Comparison of ENCODE assay signal across 12 cellular contexts in the genomic region with DNA sequence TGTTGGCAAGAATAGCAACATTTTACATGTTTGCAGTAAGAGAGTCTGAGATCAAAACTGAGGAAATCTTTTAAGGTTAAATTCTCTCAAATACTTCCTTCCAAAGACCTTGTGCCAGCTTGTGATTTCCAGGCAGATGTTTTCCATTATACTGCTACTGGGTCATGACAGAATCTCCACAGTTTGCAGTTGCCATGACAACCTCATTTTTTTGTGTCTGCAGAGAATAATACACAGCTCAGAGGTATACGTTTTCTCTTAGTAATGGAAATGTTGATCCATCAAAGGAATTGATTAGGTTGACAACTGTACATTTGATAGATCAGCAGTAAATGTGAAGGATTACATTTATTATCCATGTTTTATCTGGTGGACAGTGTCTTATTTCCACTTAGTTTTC. TPM values are rescaled to one million over a fixed set of nuclear protein-coding genes. Genes with fewer than 3 reads are reported as not detected.
DNase-seq lines count a peak whose midpoint lies in the region; TF ChIP-seq lines count a peak whose summit lies in the region.
"Had no signal": no experiment of that assay in that cellular context is flagged by ENCODE, and none has a peak within 500 bp of the region (broad histone marks: within the 10 kb centered on the region; RNA-seq: fewer than 3 reads in every experiment).

No MANE protein-coding gene starts in this region.

- no peaks in the 10 kb centered on the region for H3K9me3 Mint-ChIP-seq in osteocyte (ENCODE audit: unreplicated experiment)
- H3K9me3 Mint-ChIP-seq: naive B cell; stimulated activated naive CD8-positive, alpha-beta T cell treated with anti-CD3 and anti-CD28 coated beads, Interleukin-15, Interleukin-2, amounts not matched to agents 100 ng/mL and 50 ng/mL, for 24 hours had no signal

- no peak overlapping the region for H3K4me3 Mint-ChIP-seq in osteocyte (ENCODE audit: unreplicated experiment)
- H3K4me3 Mint-ChIP-seq: naive B cell; stimulated activated naive CD8-positive, alpha-beta T cell treated with anti-CD3 and anti-CD28 coated beads, Interleukin-15, Interleukin-2, amounts not matched to agents 100 ng/mL and 50 ng/mL, for 24 hours had no signal

- H3K36me3 Mint-ChIP-seq in osteocyte (ENCODE audit: unreplicated experiment) = no peaks in the 10 kb centered on the region
- H3K36me3 Mint-ChIP-seq: naive B cell had no signal

- no peak for TF ChIP-seq CTCF in osteocyte (IDR thresholded peaks at IDR 0.05)

- H3K4me1 Mint-ChIP-seq in osteocyte (ENCODE audit: unreplicated experiment) = peaks cover 11% of the 10 kb centered on the region

- peak; percentile 4 for DNase-seq in ELR (ENCODE audit: low read depth)
- peak; percentile 8 to 67 for DNase-seq in NCI-H446 (lab: John Stamatoyannopoulos, UW)
- DNase-seq in fibroblast of gingiva (ENCODE audit: low read depth) = peak; percentile 97
- no peak for DNase-seq in osteocyte (ENCODE audit: extremely low spot score, unreplicated experiment)
- no peak for DNase-seq in NCI-H2029 (lab: John Stamatoyannopoulos, UW)
- no peak for DNase-seq in activated gamma-delta T cell treated with Interleukin-2 at 50 U/mL for 16 hours
- no peak for DNase-seq in cerebellar cortex (ENCODE audit: low spot score)
- DNase-seq in NCI-H2029 treated with DMSO at 0.1 percent for 48 hours (lab: John Stamatoyannopoulos, UW) = no peak
- DNase-seq: colonic mucosa, naive B cell, WERI-Rb-1 had no signal

- peak overlapping the region; percentile 81 for H3K27ac Mint-ChIP-seq in osteocyte (ENCODE audit: unreplicated experiment)
- H3K27ac Mint-ChIP-seq: naive B cell; stimulated activated naive CD8-positive, alpha-beta T cell treated with anti-CD3 and anti-CD28 coated beads, Interleukin-15, Interleukin-2, amounts not matched to agents 100 ng/mL and 50 ng/mL, for 24 hours had no signal

- no peaks in the 10 kb centered on the region for H3K27me3 Mint-ChIP-seq in osteocyte (ENCODE audit: unreplicated experiment)
- H3K27me3 Mint-ChIP-seq: naive B cell; stimulated activated naive CD8-positive, alpha-beta T cell treated with anti-CD3 and anti-CD28 coated beads, Interleukin-15, Interleukin-2, amounts not matched to agents 100 ng/mL and 50 ng/mL, for 24 hours had no signal

RNA-seq across cellular contexts. Expression of gene CSRNP3, which starts 29.1 kb away (rescaled TPM):
- 1.5 and 1.9 TPM in 2 replicates for total RNA-seq in osteocyte

Comparison
In these comparisons a context has a peak if more than half of its experiments do, and no peak if none do; other contexts are left out.
1. DNase-seq: peak in ELR (single experiment), NCI-H446 (2 of 2) and fibroblast of gingiva (single experiment); none in osteocyte (single experiment), NCI-H2029 (single experiment), activated gamma-delta T cell treated with Interleukin-2 at 50 U/mL for 16 hours (single experiment), cerebellar cortex (single experiment) and NCI-H2029 treated with DMSO at 0.1 percent for 48 hours (single experiment).